Comparison of ENCODE assay signal across 10 cellular contexts in genomic region chr16:88062341-88062861, GRCh38.
DNase-seq lines count a peak whose midpoint lies in the region; ATAC-seq and TF ChIP-seq lines count a peak whose summit lies in the region.
"Had no signal": no experiment of that assay in that cellular context is flagged by ENCODE, and none has a peak within 500 bp of the region (broad histone marks: within the 10 kb centered on the region; RNA-seq: fewer than 3 reads in every experiment).

No MANE protein-coding gene starts in this region.

- H3K4me1 Mint-ChIP-seq in HFFc6 (ENCODE audit: low read depth) (peaks cover 36% of the 10 kb centered on the region), type B pancreatic cell (ENCODE audit: unreplicated experiment) (peaks cover 7% of the 10 kb centered on the region)

- peak overlapping the region in 1 of 2 donors; percentile 10 for H3K27ac ChIP-seq in left lung
- peak overlapping the region; percentile 54 for H3K27ac ChIP-seq in subcutaneous abdominal adipose tissue (ENCODE audit: low read depth, low read length)

- H3K9me3 Mint-ChIP-seq in HFFc6 (no peaks in the 10 kb centered on the region), type B pancreatic cell (no peaks in the 10 kb centered on the region)
- H3K9me3 Mint-ChIP-seq: activated CD8-positive, alpha-beta T cell treated with anti-CD3 and anti-CD28 coated beads for 36 hours had no signal

- H3K4me3 Mint-ChIP-seq in HFFc6 (peak overlapping the region; percentile 75), type B pancreatic cell (no peak overlapping the region)
- H3K4me3 Mint-ChIP-seq: activated CD8-positive, alpha-beta T cell treated with anti-CD3 and anti-CD28 coated beads for 36 hours had no signal

- TF ChIP-seq CTCF in HFFc6 (IDR thresholded peaks at IDR 0.05) = no peak
- TF ChIP-seq CTCF in left lung (IDR thresholded peaks at IDR 0.05) = no peak
- TF ChIP-seq CTCF in type B pancreatic cell (conservative IDR thresholded peaks at IDR 0.05) = no peak

- no peak overlapping the region for H3K9ac ChIP-seq in subcutaneous abdominal adipose tissue (ENCODE audit: low read length in 5 of 5)

- H3K36me3 ChIP-seq in left lung = peaks cover 0 to 86% of the 10 kb centered on the region in 2 donors
- H3K36me3 ChIP-seq in subcutaneous abdominal adipose tissue (ENCODE audit: control insufficient read depth in 5 of 5, insufficient read depth in 5 of 5, low read length in 5 of 5) = peaks cover 0 to 52% (median 20%) of the 10 kb centered on the region in 5 donors
- H3K36me3 ChIP-seq: breast epithelium had no signal

- H3K27ac Mint-ChIP-seq in HFFc6 (peak overlapping the region; percentile 98), type B pancreatic cell (no peak overlapping the region)
- H3K27ac Mint-ChIP-seq: activated CD8-positive, alpha-beta T cell treated with anti-CD3 and anti-CD28 coated beads for 36 hours had no signal

- intact Hi-C loops in left lung (cut with DNase I) = no loop called here

- no peak overlapping the region for H3K4me3 ChIP-seq in left lung
- no peak overlapping the region for H3K4me3 ChIP-seq in subcutaneous abdominal adipose tissue (ENCODE audit: low read depth in 1 of 5, low read length in 5 of 5)
- H3K4me3 ChIP-seq: breast epithelium had no signal

- H3K36me3 Mint-ChIP-seq in HFFc6 (ENCODE audit: low read depth) (no peaks in the 10 kb centered on the region), type B pancreatic cell (peaks cover 3% of the 10 kb centered on the region)

- H3K9me3 ChIP-seq in left lung (no peaks in the 10 kb centered on the region), subcutaneous abdominal adipose tissue (ENCODE audit: control insufficient read depth in 5 of 5, low read length in 5 of 5) (no peaks in the 10 kb centered on the region)
- H3K9me3 ChIP-seq: breast epithelium had no signal

- DNase-seq in HFFc6 (peak; percentile 84), dedifferentiated amniotic fluid mesenchymal stem cell (ENCODE audit: extremely low spot score) (peak; percentile 83), left lung (peak in 1 of 2 donors; percentile 39), type B pancreatic cell (ENCODE audit: extremely low spot score, unreplicated experiment) (no peak), NCI-H128 (lab: John Stamatoyannopoulos, UW; ENCODE audit: unreplicated experiment) (no peak)
- no peak for DNase-seq in central memory CD4-positive, alpha-beta T cell
- DNase-seq: activated CD8-positive, alpha-beta T cell treated with anti-CD3 and anti-CD28 coated beads for 36 hours had no signal

- no peaks in the 10 kb centered on the region; the same call in 1 of the 2 replicates for H3K27me3 Mint-ChIP-seq in HFFc6 (ENCODE audit: insufficient read depth)
- no peaks in the 10 kb centered on the region for H3K27me3 Mint-ChIP-seq in type B pancreatic cell
- H3K27me3 Mint-ChIP-seq: activated CD8-positive, alpha-beta T cell treated with anti-CD3 and anti-CD28 coated beads for 36 hours had no signal

- ATAC-seq in left lung (peak; percentile 45), GM19452 (IDR thresholded peaks at IDR 0.05; ENCODE audit: unreplicated experiment) (no peak)
- ATAC-seq: activated CD8-positive, alpha-beta T cell treated with anti-CD3 and anti-CD28 coated beads for 36 hours had no signal

- H3K27me3 ChIP-seq in left lung (no peaks in the 10 kb centered on the region), subcutaneous abdominal adipose tissue (ENCODE audit: control insufficient read depth in 5 of 5, insufficient read depth in 4 of 5, low read length in 5 of 5) (no peaks in the 10 kb centered on the region)
- H3K27me3 ChIP-seq: breast epithelium had no signal

- H3K4me1 ChIP-seq in left lung (no peaks in the 10 kb centered on the region), subcutaneous abdominal adipose tissue (ENCODE audit: control insufficient read depth in 5 of 5, insufficient read depth in 5 of 5, low read length in 5 of 5) (peaks cover 9 to 27% (median 25%) of the 10 kb centered on the region in 5 donors)
- H3K4me1 ChIP-seq: breast epithelium had no signal

Comparison
In these comparisons a context has a peak if more than half of its experiments do, and no peak if none do; other contexts are left out.
1. DNase-seq: peak in HFFc6 (single experiment) and dedifferentiated amniotic fluid mesenchymal stem cell (single experiment); none in type B pancreatic cell (single experiment), NCI-H128 (single experiment) and central memory CD4-positive, alpha-beta T cell (single experiment).